Comparison of ENCODE assay signal across 1 cellular context in the genomic region with DNA sequence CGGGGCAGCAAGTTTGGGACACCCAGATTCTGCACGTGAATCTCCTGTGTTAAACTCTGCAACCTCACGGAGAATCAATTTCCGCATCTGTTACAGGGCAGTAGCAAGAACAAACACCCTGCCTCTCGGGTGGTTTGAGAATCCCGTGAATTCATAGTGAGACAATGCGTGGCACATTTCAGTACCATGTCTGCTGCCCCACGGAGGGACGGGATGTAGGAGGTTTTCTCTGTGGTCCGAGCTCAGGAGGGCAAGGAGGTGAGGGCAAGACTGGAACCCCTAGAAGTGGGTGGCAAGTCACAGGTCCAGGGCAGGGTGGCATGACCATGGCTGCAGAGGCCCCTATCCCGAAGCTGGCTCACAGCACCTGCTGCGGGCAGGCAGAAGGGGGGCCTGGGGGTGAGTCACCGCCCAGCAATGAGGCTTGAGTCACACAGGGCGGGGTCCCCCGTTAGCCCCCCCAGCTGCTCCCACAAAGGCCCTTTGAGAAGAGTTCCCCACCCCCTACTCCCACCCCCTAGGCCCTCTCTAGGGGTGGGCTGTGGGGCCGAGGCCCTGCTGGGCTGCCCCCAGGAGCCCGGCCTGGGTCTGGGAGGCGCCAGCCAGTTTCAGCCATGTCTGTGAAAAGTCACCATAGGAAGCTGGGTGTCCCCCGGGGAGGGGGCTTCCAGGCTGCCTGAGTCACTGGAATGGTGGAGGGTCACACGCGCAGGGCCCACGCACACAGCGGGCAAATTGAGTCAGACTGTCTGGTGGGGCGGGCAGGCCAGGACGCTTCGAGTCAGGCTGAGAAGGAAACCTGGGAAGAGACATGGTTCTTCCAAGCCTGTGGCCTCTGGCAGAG.
TF ChIP-seq lines count a peak whose summit lies in the region.

No MANE protein-coding gene starts in this region.

TF ChIP-seq in HepG2, 621 proteins besides CTCF, POLR2A, EP300 and RAD21 (continues in another document):
- TF ChIP-seq LCORL (IDR thresholded peaks at IDR 0.05) = no peak
- peak; percentile 83 for TF ChIP-seq LCORL (CRISPR knock-in tag; IDR thresholded peaks at IDR 0.05)
- TF ChIP-seq E2F5 (CRISPR knock-in tag; conservative IDR thresholded peaks at IDR 0.05) = no peak
- 0 out of 2 replicates have a peak, but pooled peaks have one; percentile 39 for TF ChIP-seq CBFB (CRISPR knock-in tag; IDR thresholded peaks at IDR 0.05)
- peak; percentile 46; the same call in 1 of the 2 replicates for TF ChIP-seq KDM2A (CRISPR knock-in tag; IDR thresholded peaks at IDR 0.05; ENCODE audit: borderline replicate concordance, low read depth)
- 0 out of 2 replicates have a peak, but pooled peaks have one; percentile 42 for TF ChIP-seq ZNF501 (CRISPR knock-in tag; IDR thresholded peaks at IDR 0.05)
- TF ChIP-seq, protein P1, sequence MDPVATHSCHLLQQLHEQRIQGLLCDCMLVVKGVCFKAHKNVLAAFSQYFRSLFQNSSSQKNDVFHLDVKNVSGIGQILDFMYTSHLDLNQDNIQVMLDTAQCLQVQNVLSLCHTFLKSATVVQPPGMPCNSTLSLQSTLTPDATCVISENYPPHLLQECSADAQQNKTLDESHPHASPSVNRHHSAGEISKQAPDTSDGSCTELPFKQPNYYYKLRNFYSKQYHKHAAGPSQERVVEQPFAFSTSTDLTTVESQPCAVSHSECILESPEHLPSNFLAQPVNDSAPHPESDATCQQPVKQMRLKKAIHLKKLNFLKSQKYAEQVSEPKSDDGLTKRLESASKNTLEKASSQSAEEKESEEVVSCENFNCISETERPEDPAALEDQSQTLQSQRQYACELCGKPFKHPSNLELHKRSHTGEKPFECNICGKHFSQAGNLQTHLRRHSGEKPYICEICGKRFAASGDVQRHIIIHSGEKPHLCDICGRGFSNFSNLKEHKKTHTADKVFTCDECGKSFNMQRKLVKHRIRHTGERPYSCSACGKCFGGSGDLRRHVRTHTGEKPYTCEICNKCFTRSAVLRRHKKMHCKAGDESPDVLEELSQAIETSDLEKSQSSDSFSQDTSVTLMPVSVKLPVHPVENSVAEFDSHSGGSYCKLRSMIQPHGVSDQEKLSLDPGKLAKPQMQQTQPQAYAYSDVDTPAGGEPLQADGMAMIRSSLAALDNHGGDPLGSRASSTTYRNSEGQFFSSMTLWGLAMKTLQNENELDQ (CRISPR knock-in tag; IDR thresholded peaks at IDR 0.05; ENCODE audit: borderline replicate concordance) = no peak
- no peak for TF ChIP-seq ZFAT (CRISPR knock-in tag; conservative IDR thresholded peaks at IDR 0.05)
- peak; percentile 33; the same call in 1 of the 2 replicates for TF ChIP-seq ZBTB3 (CRISPR knock-in tag; IDR thresholded peaks at IDR 0.05; ENCODE audit: borderline replicate concordance, low read depth)
- no peak for TF ChIP-seq GATA4 (IDR thresholded peaks at IDR 0.05; ENCODE audit: borderline replicate concordance, low read depth)
- TF ChIP-seq ZNF282 (IDR thresholded peaks at IDR 0.05; ENCODE audit: partially characterized antibody) = no peak
- TF ChIP-seq RELA (CRISPR knock-in tag; IDR thresholded peaks at IDR 0.05) = no peak
- no peak for TF ChIP-seq ZNF841 (CRISPR knock-in tag; IDR thresholded peaks at IDR 0.05; ENCODE audit: borderline replicate concordance)
- TF ChIP-seq REPIN1 (CRISPR knock-in tag; IDR thresholded peaks at IDR 0.05; ENCODE audit: borderline replicate concordance, low read depth) = 0 out of 2 replicates have a peak, but pooled peaks have one; percentile 58
- TF ChIP-seq CBX2 (IDR thresholded peaks at IDR 0.05; ENCODE audit: low read depth, low read length) = no peak
- no peak for TF ChIP-seq CBX2 (CRISPR knock-in tag; IDR thresholded peaks at IDR 0.05; ENCODE audit: low read depth)
- peak; percentile 2 for TF ChIP-seq ASH2L (IDR thresholded peaks at IDR 0.05; ENCODE audit: insufficient read length, low read depth, low read length)
- TF ChIP-seq ZNF775 (CRISPR knock-in tag; IDR thresholded peaks at IDR 0.05; ENCODE audit: borderline replicate concordance) = no peak
- TF ChIP-seq RORA (CRISPR knock-in tag; IDR thresholded peaks at IDR 0.05) = no peak
- no peak for TF ChIP-seq ZNF496 (CRISPR knock-in tag; IDR thresholded peaks at IDR 0.05; ENCODE audit: insufficient replicate concordance)
- TF ChIP-seq PATZ1 (CRISPR knock-in tag; IDR thresholded peaks at IDR 0.05) = peak; percentile 98
- 0 out of 2 replicates have a peak, but pooled peaks have one; percentile 6 for TF ChIP-seq SATB2 (CRISPR knock-in tag; IDR thresholded peaks at IDR 0.05)
- TF ChIP-seq SNAI1 (CRISPR knock-in tag; IDR thresholded peaks at IDR 0.05; ENCODE audit: borderline replicate concordance) = 0 out of 2 replicates have a peak, but pooled peaks have one; percentile 48
- TF ChIP-seq, protein P2, sequence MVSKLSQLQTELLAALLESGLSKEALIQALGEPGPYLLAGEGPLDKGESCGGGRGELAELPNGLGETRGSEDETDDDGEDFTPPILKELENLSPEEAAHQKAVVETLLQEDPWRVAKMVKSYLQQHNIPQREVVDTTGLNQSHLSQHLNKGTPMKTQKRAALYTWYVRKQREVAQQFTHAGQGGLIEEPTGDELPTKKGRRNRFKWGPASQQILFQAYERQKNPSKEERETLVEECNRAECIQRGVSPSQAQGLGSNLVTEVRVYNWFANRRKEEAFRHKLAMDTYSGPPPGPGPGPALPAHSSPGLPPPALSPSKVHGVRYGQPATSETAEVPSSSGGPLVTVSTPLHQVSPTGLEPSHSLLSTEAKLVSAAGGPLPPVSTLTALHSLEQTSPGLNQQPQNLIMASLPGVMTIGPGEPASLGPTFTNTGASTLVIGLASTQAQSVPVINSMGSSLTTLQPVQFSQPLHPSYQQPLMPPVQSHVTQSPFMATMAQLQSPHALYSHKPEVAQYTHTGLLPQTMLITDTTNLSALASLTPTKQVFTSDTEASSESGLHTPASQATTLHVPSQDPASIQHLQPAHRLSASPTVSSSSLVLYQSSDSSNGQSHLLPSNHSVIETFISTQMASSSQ (IDR thresholded peaks at IDR 0.05; ENCODE audit: low read depth) = no peak; the same call in 1 of the 2 replicates
- TF ChIP-seq, protein P2 (CRISPR knock-in tag; IDR thresholded peaks at IDR 0.05; ENCODE audit: borderline replicate concordance) = 0 out of 2 replicates have a peak, but pooled peaks have one; percentile 45
- TF ChIP-seq CAMTA2 (CRISPR knock-in tag; IDR thresholded peaks at IDR 0.05; ENCODE audit: borderline replicate concordance) = no peak
- TF ChIP-seq ZBTB34 (CRISPR knock-in tag; IDR thresholded peaks at IDR 0.05) = no peak
- TF ChIP-seq ELF3 (CRISPR knock-in tag; IDR thresholded peaks at IDR 0.05) = peak; percentile 3; the same call in 1 of the 2 replicates
- no peak for TF ChIP-seq ZNF562 (CRISPR knock-in tag; IDR thresholded peaks at IDR 0.05; ENCODE audit: borderline replicate concordance)
- TF ChIP-seq ZBTB20 (CRISPR knock-in tag; IDR thresholded peaks at IDR 0.05; ENCODE audit: borderline replicate concordance, low read depth) = no peak
- TF ChIP-seq HCFC1 (IDR thresholded peaks at IDR 0.05; ENCODE audit: low read depth, low read length) = no peak
- TF ChIP-seq ZNF782 (CRISPR knock-in tag; IDR thresholded peaks at IDR 0.05; ENCODE audit: borderline replicate concordance) = 0 out of 2 replicates have a peak, but pooled peaks have one; percentile 46
- peak; percentile 45; the same call in 1 of the 2 replicates for TF ChIP-seq RARA (CRISPR knock-in tag; IDR thresholded peaks at IDR 0.05)
- peak; percentile 75 for TF ChIP-seq POLR2G (IDR thresholded peaks at IDR 0.05; ENCODE audit: low read depth, low read length)
- no peak for TF ChIP-seq ATF7-NPFF (CRISPR knock-in tag; IDR thresholded peaks at IDR 0.05; ENCODE audit: low read depth)
- peak; percentile 64; the same call in 1 of the 2 replicates for TF ChIP-seq MYC (CRISPR knock-in tag; IDR thresholded peaks at IDR 0.05; ENCODE audit: borderline replicate concordance)
- TF ChIP-seq, protein P3, sequence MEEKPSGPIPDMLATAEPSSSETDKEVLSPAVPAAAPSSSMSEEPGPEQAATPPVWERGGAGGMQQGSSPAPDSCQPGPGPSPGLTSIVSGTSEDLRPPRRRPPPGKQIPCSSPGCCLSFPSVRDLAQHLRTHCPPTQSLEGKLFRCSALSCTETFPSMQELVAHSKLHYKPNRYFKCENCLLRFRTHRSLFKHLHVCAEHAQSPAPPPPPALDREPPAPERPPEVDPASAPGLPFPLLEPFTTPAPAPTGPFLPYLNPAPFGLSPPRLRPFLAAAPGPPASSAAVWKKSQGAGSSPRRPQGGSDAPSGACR (CRISPR knock-in tag; IDR thresholded peaks at IDR 0.05) = no peak
- TF ChIP-seq ZNF512 (CRISPR knock-in tag; IDR thresholded peaks at IDR 0.05) = no peak
- TF ChIP-seq ZBTB39 (CRISPR knock-in tag; IDR thresholded peaks at IDR 0.05) = no peak
- TF ChIP-seq ZSCAN21 (CRISPR knock-in tag; IDR thresholded peaks at IDR 0.05; ENCODE audit: borderline replicate concordance) = 0 out of 2 replicates have a peak, but pooled peaks have one; percentile 54
- TF ChIP-seq ZNF121 (CRISPR knock-in tag; IDR thresholded peaks at IDR 0.05) = no peak; the same call in 1 of the 2 replicates
- TF ChIP-seq SMARCC2 (IDR thresholded peaks at IDR 0.05) = no peak
- peak; percentile 46; the same call in 1 of the 2 replicates for TF ChIP-seq TARDBP (CRISPR knock-in tag; IDR thresholded peaks at IDR 0.05)
- TF ChIP-seq EZH2 (conservative IDR thresholded peaks at IDR 0.05; ENCODE audit: low read depth, low read length) = no peak
- peak; percentile 57; the same call in 1 of the 2 replicates for TF ChIP-seq SMAD1 (CRISPR knock-in tag; IDR thresholded peaks at IDR 0.05; ENCODE audit: borderline replicate concordance, low read depth)
- TF ChIP-seq MYNN (CRISPR knock-in tag; IDR thresholded peaks at IDR 0.05; ENCODE audit: low read depth) = no peak
- TF ChIP-seq ZNF274 (CRISPR knock-in tag; IDR thresholded peaks at IDR 0.05) = no peak
